In the genomic region with DNA sequence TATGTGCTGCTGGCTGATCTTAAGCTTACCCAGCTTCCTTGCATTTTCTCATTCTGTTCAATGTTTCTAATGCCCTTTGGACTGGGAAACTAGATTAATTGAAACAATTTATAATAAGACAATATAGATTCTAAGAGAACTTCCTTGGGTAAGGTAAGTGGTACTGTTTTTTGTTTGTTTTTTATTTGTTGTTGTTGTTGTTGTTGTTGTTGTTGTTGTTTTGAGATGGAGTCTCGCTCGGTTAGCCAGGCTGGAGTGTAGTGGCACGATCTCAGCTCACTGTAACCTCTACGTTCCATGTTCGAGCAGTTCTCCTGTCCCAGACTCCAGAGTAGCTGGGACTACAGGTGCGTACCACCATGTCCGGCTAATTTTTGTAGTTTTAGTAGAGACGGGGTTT, we compare ENCODE assay signal across 6 cellular contexts.
"Had no signal": no experiment of that assay in that cellular context is flagged by ENCODE, and none has a peak within 500 bp of the region (broad histone marks: within the 10 kb centered on the region; RNA-seq: fewer than 3 reads in every experiment).

No MANE protein-coding gene starts in this region.

- H3K27ac Mint-ChIP-seq: GM23338, H9 had no signal

- H3K9me3 Mint-ChIP-seq: GM23338, H9 had no signal

- H3K27ac ChIP-seq: HL-60 had no signal

- DNase-seq: IMR-90, KG1 had no signal

- H3K4me3 Mint-ChIP-seq: GM23338, H9 had no signal

- H3K4me3 ChIP-seq: GM23338, K562 had no signal

- H2AFZ ChIP-seq: GM23338 had no signal

- H3K4me2 ChIP-seq: GM23338 had no signal
